In genomic region chr22:31439805-31440204, GRCh38 we compare ENCODE assay signal across 30 cellular contexts. TPM values are rescaled to one million over a fixed set of nuclear protein-coding genes. Genes with fewer than 3 reads are reported as not detected.
A peak's percentile ranks its signal among the peaks of the same experiment; 100 is the strongest.
DNase-seq lines count a peak whose midpoint lies in the region; ATAC-seq, FAIRE-seq and TF ChIP-seq lines count a peak whose summit lies in the region.
"Had no signal": no experiment of that assay in that cellular context is flagged by ENCODE, and none has a peak within 500 bp of the region (broad histone marks: within the 10 kb centered on the region; RNA-seq: fewer than 3 reads in every experiment).

No MANE protein-coding gene starts in this region.

- no peak overlapping the region for H3K4me2 ChIP-seq in HepG2 (ENCODE audit: low read depth, low read length)
- H3K4me2 ChIP-seq: BLaER1 treated with 17β-estradiol and CSF1 and Interleukin-3, amounts not matched to agents 10 nM and 100 nM; hepatocyte had no signal

- POLR2A ChIA-PET in HepG2 (lab: Yijun Ruan, JAX) (no interaction called here), HEK293T (lab: Yijun Ruan, JAX) (no interaction called here)
- POLR2A ChIA-PET in naive thymus-derived CD4-positive, alpha-beta T cell (lab: Charles Lee): interaction anchor here (0.5 to 0.6 kb wide), 2 partner anchors 75 to 199 kb away, joined by 3 to 4 read pairs; no protein-coding TSS in a partner anchor

- H3K27ac Mint-ChIP-seq in naive thymus-derived CD4-positive, alpha-beta T cell: no peak overlapping the region
- H3K27ac Mint-ChIP-seq: activated CD4-positive, alpha-beta T cell treated with anti-CD3 and anti-CD28 coated beads for 36 hours; activated T-helper 17 cell treated with anti-CD3 and anti-CD28 coated beads, Interleukin-2, amount 50 U/mL, for 72 hours; T-helper 2 cell treated with Interferon-gamma antibody and Interleukin-4, amounts not matched to agents 5 μg/mL and 100 μg/mL, for 36 hours; type B pancreatic cell had no signal

- TF ChIP-seq EP300 in HepG2 (IDR thresholded peaks at IDR 0.05; ENCODE audit: low read depth in 2 of 2, low read length in 2 of 2) (no peak), HepG2 (CRISPR knock-in tag; IDR thresholded peaks at IDR 0.05; ENCODE audit: borderline replicate concordance) (no peak)

- H3K4me3 ChIP-seq in HepG2 (replicated peaks in 1 of 3; ENCODE audit: insufficient read depth in 1 of 3, low read depth in 2 of 3, low read length in 3 of 3): no peak overlapping the region
- H3K4me3 ChIP-seq in naive thymus-derived CD4-positive, alpha-beta T cell (ENCODE audit: low read length): no peak overlapping the region
- H3K4me3 ChIP-seq: BLaER1 treated with 17β-estradiol and CSF1 and Interleukin-3, amounts not matched to agents 10 nM and 100 nM; gastrocnemius medialis; hepatocyte had no signal

- no peaks in the 10 kb centered on the region for H3K9me3 Mint-ChIP-seq in naive thymus-derived CD4-positive, alpha-beta T cell
- H3K9me3 Mint-ChIP-seq: activated CD8-positive, alpha-beta T cell treated with anti-CD3 and anti-CD28 coated beads for 36 hours; activated naive CD4-positive, alpha-beta T cell treated with anti-CD3 and anti-CD28 coated beads, Interleukin-2, amount 50 U/mL, for 72 hours; activated T-helper 17 cell treated with anti-CD3 and anti-CD28 coated beads, Interleukin-2, amount 50 U/mL, for 72 hours; T-helper 2 cell treated with Interferon-gamma antibody and Interleukin-4, amounts not matched to agents 5 μg/mL and 100 μg/mL, for 36 hours; type B pancreatic cell had no signal

- CTCF ChIA-PET in HepG2 (lab: Yijun Ruan, JAX; ENCODE audit: low intra/inter-chr PET ratio, low total read pairs): no interaction called here
- CTCF ChIA-PET in naive thymus-derived CD4-positive, alpha-beta T cell (lab: Charles Lee): no interaction called here
- CTCF ChIA-PET in HEK293T (lab: Yijun Ruan, JAX): no interaction called here

- peaks cover 35 to 86% of the 10 kb centered on the region in 2 experiments for H3K36me3 ChIP-seq in HepG2 (replicated peaks in 1 of 2; ENCODE audit: control insufficient read depth in 1 of 2, insufficient read depth in 2 of 2, low read length in 2 of 2)
- peaks cover 45 to 100% (median 46%) of the 10 kb centered on the region in 3 experiments for H3K36me3 ChIP-seq in naive thymus-derived CD4-positive, alpha-beta T cell (ENCODE audit: control insufficient read depth in 2 of 3, insufficient read depth in 3 of 3, low read length in 3 of 3)

- H3K4me1 ChIP-seq in HepG2 (ENCODE audit: insufficient read depth, low read length): no peaks in the 10 kb centered on the region
- H3K4me1 ChIP-seq in naive thymus-derived CD4-positive, alpha-beta T cell (ENCODE audit: control insufficient read depth in 2 of 2, insufficient read depth in 2 of 2, low read length in 2 of 2): no peaks in the 10 kb centered on the region

- DNase-seq in Ammon's horn (ENCODE audit: low spot score) (peak; percentile 10), Daoy (ENCODE audit: low read depth) (peak; percentile 2), Right ventricle myocardium superior (peak; percentile 79), HepG2 (ENCODE audit: low spot score) (no peak), HTR-8/SVneo (ENCODE audit: insufficient read length, low spot score) (no peak), HEK293T (ENCODE audit: extremely low spot score) (no peak)
- DNase-seq in naive thymus-derived CD4-positive, alpha-beta T cell: no peak
- DNase-seq: activated CD4-positive, alpha-beta T cell treated with anti-CD3 and anti-CD28 coated beads for 36 hours; activated CD8-positive, alpha-beta memory T cell treated with anti-CD3 and anti-CD28 coated beads, Interleukin-2, amount 50 U/mL, for 48 hours; activated CD8-positive, alpha-beta T cell treated with anti-CD3 and anti-CD28 coated beads for 36 hours; DND-41; GOT3; KG1; NCI-H1417 treated with DMSO at 0.1 percent for 48 hours; NCI-H2081; NCI-H226; NCI-H69; SHP77 treated with DMSO at 0.1 percent for 48 hours; stimulated activated CD4-positive, alpha-beta T cell treated with anti-CD3 and anti-CD28 coated beads, Interleukin-15, amount 100 ng/mL, for 24 hours; stimulated activated CD4-positive, alpha-beta T cell treated with anti-CD3 and anti-CD28 coated beads, Interleukin-4, amount 100 ng/mL, for 4 hours; substantia nigra had no signal

- no peak overlapping the region for H3K9ac ChIP-seq in HepG2 (ENCODE audit: insufficient read depth, low read depth, low read length)
- H3K9ac ChIP-seq: BLaER1 treated with 17β-estradiol and CSF1 and Interleukin-3, amounts not matched to agents 10 nM and 100 nM had no signal

- in situ Hi-C loops in HepG2 (cut with HindIII; ENCODE audit: extremely low pct_ligation_motif_present, low pct_unique_long_range_greater_than_20kb): no loop called here

- BruUV-seq in HepG2 (replicated peaks; lab: Mats Ljungman, UMichigan): no TSS peak

- TF ChIP-seq CTCF in HepG2 (CRISPR knock-in tag; IDR thresholded peaks at IDR 0.05): no peak

- H3K27me3 Mint-ChIP-seq in naive thymus-derived CD4-positive, alpha-beta T cell: no peaks in the 10 kb centered on the region
- H3K27me3 Mint-ChIP-seq: activated CD4-positive, alpha-beta T cell treated with anti-CD3 and anti-CD28 coated beads for 36 hours; activated CD8-positive, alpha-beta T cell treated with anti-CD3 and anti-CD28 coated beads for 36 hours; activated T-helper 17 cell treated with anti-CD3 and anti-CD28 coated beads, Interleukin-2, amount 50 U/mL, for 72 hours; type B pancreatic cell had no signal

- no peak for TF ChIP-seq RAD21 in HepG2 (CRISPR knock-in tag; IDR thresholded peaks at IDR 0.05)

- no peak overlapping the region for H2AFZ ChIP-seq in HepG2 (ENCODE audit: low read length)
- H2AFZ ChIP-seq: hepatocyte had no signal

- H4K20me1 ChIP-seq in HepG2 (ENCODE audit: insufficient read depth, low read length): no peaks in the 10 kb centered on the region

- peaks cover 0 to 9% (median under 1%) of the 10 kb centered on the region in 7 donors for H3K4me1 Mint-ChIP-seq in naive thymus-derived CD4-positive, alpha-beta T cell
- H3K4me1 Mint-ChIP-seq: activated CD4-positive, alpha-beta T cell treated with anti-CD3 and anti-CD28 coated beads for 36 hours had no signal

- FAIRE-seq in HepG2 (lab: Jason Lieb, UNC) (no peak), HTR-8/SVneo (lab: Jason Lieb, UNC) (no peak)

- no peak overlapping the region for H3K27ac ChIP-seq in HepG2 (ENCODE audit: extremely low read length, insufficient read depth, low read length)
- H3K27ac ChIP-seq in naive thymus-derived CD4-positive, alpha-beta T cell (ENCODE audit: low read depth, low read length): no peak overlapping the region
- H3K27ac ChIP-seq: BLaER1 treated with 17β-estradiol and CSF1 and Interleukin-3, amounts not matched to agents 10 nM and 100 nM; gastrocnemius medialis; hepatocyte; neutrophil had no signal

- H3K4me3 Mint-ChIP-seq in naive thymus-derived CD4-positive, alpha-beta T cell: no peak overlapping the region
- H3K4me3 Mint-ChIP-seq: activated CD4-positive, alpha-beta T cell treated with anti-CD3 and anti-CD28 coated beads for 36 hours; activated CD8-positive, alpha-beta T cell treated with anti-CD3 and anti-CD28 coated beads for 36 hours; activated T-helper 17 cell treated with anti-CD3 and anti-CD28 coated beads, Interleukin-2, amount 50 U/mL, for 72 hours; T-helper 2 cell treated with Interferon-gamma antibody and Interleukin-4, amounts not matched to agents 5 μg/mL and 100 μg/mL, for 36 hours; type B pancreatic cell had no signal

- H3K27me3 ChIP-seq in HepG2 (ENCODE audit: control insufficient read depth in 1 of 2, insufficient read depth in 2 of 2, low read length in 2 of 2): no peaks in the 10 kb centered on the region
- no peaks in the 10 kb centered on the region for H3K27me3 ChIP-seq in naive thymus-derived CD4-positive, alpha-beta T cell (ENCODE audit: control insufficient read depth in 2 of 2, insufficient read depth in 2 of 2, low read length in 2 of 2)
- H3K27me3 ChIP-seq: BLaER1 treated with 17β-estradiol and CSF1 and Interleukin-3, amounts not matched to agents 10 nM and 100 nM; gastrocnemius medialis; hepatocyte; neutrophil had no signal

- WGBS in HepG2 (ENCODE audit: low lambda C conversion rate): 100% methylated on average over 2 of the region's 8 CpGs

- H3K9me3 ChIP-seq in HepG2 (ENCODE audit: low read length): no peaks in the 10 kb centered on the region
- no peaks in the 10 kb centered on the region for H3K9me3 ChIP-seq in naive thymus-derived CD4-positive, alpha-beta T cell (ENCODE audit: control insufficient read depth in 2 of 3, low read length in 3 of 3)
- H3K9me3 ChIP-seq: BLaER1 treated with 17β-estradiol and CSF1 and Interleukin-3, amounts not matched to agents 10 nM and 100 nM; gastrocnemius medialis; neutrophil had no signal

- H3K36me3 Mint-ChIP-seq in naive thymus-derived CD4-positive, alpha-beta T cell: peaks cover 5 to 49% (median 14%) of the 10 kb centered on the region in 5 donors

- ATAC-seq in Right ventricle myocardium superior (ENCODE audit: poor library complexity) (peak; percentile 89), HepG2 (no peak), HG03039 (IDR thresholded peaks at IDR 0.05; ENCODE audit: unreplicated experiment) (no peak)
- no peak for ATAC-seq in naive thymus-derived CD4-positive, alpha-beta T cell
- ATAC-seq: activated CD4-positive, alpha-beta T cell treated with anti-CD3 and anti-CD28 coated beads for 36 hours; activated CD8-positive, alpha-beta T cell treated with anti-CD3 and anti-CD28 coated beads for 36 hours; activated naive CD4-positive, alpha-beta T cell treated with anti-CD3 and anti-CD28 coated beads, Interleukin-2, amount 50 U/mL, for 72 hours; activated T-helper 17 cell treated with anti-CD3 and anti-CD28 coated beads, Interleukin-2, amount 50 U/mL, for 72 hours; gastrocnemius medialis had no signal

- no peak for TF ChIP-seq POLR2A in HepG2 (IDR thresholded peaks at IDR 0.05; ENCODE audit: insufficient read depth in 1 of 2, low read depth in 2 of 2, low read length in 2 of 2)

- no peaks in the 10 kb centered on the region for H3K79me2 ChIP-seq in HepG2 (ENCODE audit: insufficient read depth, low read length)
- H3K79me2 ChIP-seq: hepatocyte had no signal

- intact Hi-C loops in Right ventricle myocardium superior (cut with DNase I): no loop called here
- intact Hi-C loops in HepG2 (cut with micrococcal nuclease; ENCODE audit: unreplicated experiment): no loop called here
- intact Hi-C loops in naive thymus-derived CD4-positive, alpha-beta T cell (cut with micrococcal nuclease): no loop called here

RNA-seq across cellular contexts. Expression of gene DRG1, which starts 40.4 kb away (rescaled TPM):
- 134 and 146 TPM in 2 replicates for total RNA-seq in Daoy (2014; rRNA removed; shearing (Covaris generic))
- total RNA-seq in Right ventricle myocardium superior (60.6 TPM), HepG2 (2016; rRNA removed; fragmentation: Illumina TruSeq; extraction: Trizol) (94.8 and 98.8 TPM in 2 replicates)
- 58.6 and 75.0 TPM in 2 replicates for total RNA-seq in HepG2 (2016; cell fraction: cytosol; rRNA removed; fragmentation: Illumina TruSeq; extraction: Trizol; ENCODE audit: low read depth)
- 87.5 and 109 TPM in 2 replicates for total RNA-seq in HepG2 (2016; cell fraction: insoluble cytoplasmic fraction; rRNA removed; fragmentation: Illumina TruSeq; extraction: Trizol)
- 55.1 and 58.3 TPM in 2 replicates for total RNA-seq in HepG2 (2016; cell fraction: membrane; rRNA removed; fragmentation: Illumina TruSeq; extraction: Trizol)
- total RNA-seq in HepG2 (2016; cell fraction: nucleus; rRNA removed; fragmentation: Illumina TruSeq; extraction: Trizol): 52.6 and 55.8 TPM in 2 replicates
- polyA plus RNA-seq in HepG2 (2011; rRNA removed): 39.1 and 59.0 TPM in 2 replicates
- polyA plus RNA-seq in HepG2 (2011; cell fraction: cytosol; rRNA removed): 41.9 and 50.0 TPM in 2 replicates
- 16.2 and 19.6 TPM in 2 replicates for polyA plus RNA-seq in HepG2 (2011; cell fraction: nucleus; rRNA removed)
- 50.6 and 61.7 TPM in 2 replicates for polyA plus RNA-seq in HepG2 (2012)
- 44.0 and 51.8 TPM in 2 replicates for polyA plus RNA-seq in HepG2 (2016; cell fraction: cytosol; fragmentation: Illumina TruSeq; extraction: Trizol; ENCODE audit: low read depth)
- polyA plus RNA-seq in HepG2 (2016; cell fraction: insoluble cytoplasmic fraction; fragmentation: Illumina TruSeq; extraction: Trizol; ENCODE audit: low read depth): 98.2 and 115 TPM in 2 replicates
- polyA plus RNA-seq in HepG2 (2016; cell fraction: membrane; fragmentation: Illumina TruSeq; extraction: Trizol; ENCODE audit: low read depth): 42.6 and 42.8 TPM in 2 replicates
- polyA plus RNA-seq in HepG2 (2016; cell fraction: nucleus; fragmentation: Illumina TruSeq; extraction: Trizol; ENCODE audit: insufficient read depth, low read depth): 76.3 and 79.7 TPM in 2 replicates
- 28.2 and 51.0 TPM in 2 replicates for polyA minus RNA-seq in HepG2 (2011; rRNA and poly(A)+ RNA removed; ENCODE audit: low replicate concordance)
- polyA minus RNA-seq in HepG2 (2011; cell fraction: cytosol; rRNA and poly(A)+ RNA removed): 38.0 and 41.7 TPM in 2 replicates
- polyA minus RNA-seq in HepG2 (2011; cell fraction: nucleus; rRNA and poly(A)+ RNA removed): 37.7 and 41.8 TPM in 2 replicates
- total RNA-seq in naive thymus-derived CD4-positive, alpha-beta T cell: 100 to 1,000 TPM in 2 of 5 experiments, 10 to 100 TPM in 3; 53.3 to 109 (median 84.4) TPM
- polyA plus RNA-seq in naive thymus-derived CD4-positive, alpha-beta T cell: 10 to 100 TPM; 81.1 to 88.3 TPM

RNA-seq across cellular contexts. Expression of gene EIF4ENIF1, which starts 49.8 kb away (rescaled TPM):
- 4.6 and 6.8 TPM in 2 replicates for total RNA-seq in Daoy (2014; rRNA removed; shearing (Covaris generic))
- total RNA-seq in Right ventricle myocardium superior (21.7 TPM), HepG2 (2016; rRNA removed; fragmentation: Illumina TruSeq; extraction: Trizol) (12.3 and 14.0 TPM in 2 replicates)
- total RNA-seq in HepG2 (2016; cell fraction: cytosol; rRNA removed; fragmentation: Illumina TruSeq; extraction: Trizol; ENCODE audit: low read depth): 7.3 TPM in 2 replicates
- total RNA-seq in HepG2 (2016; cell fraction: insoluble cytoplasmic fraction; rRNA removed; fragmentation: Illumina TruSeq; extraction: Trizol): 9.2 and 11.4 TPM in 2 replicates
- total RNA-seq in HepG2 (2016; cell fraction: membrane; rRNA removed; fragmentation: Illumina TruSeq; extraction: Trizol): 8.2 and 8.4 TPM in 2 replicates
- total RNA-seq in HepG2 (2016; cell fraction: nucleus; rRNA removed; fragmentation: Illumina TruSeq; extraction: Trizol): 14.1 and 16.0 TPM in 2 replicates
- polyA plus RNA-seq in HepG2 (2011; rRNA removed): 11.9 and 15.1 TPM in 2 replicates
- polyA plus RNA-seq in HepG2 (2011; cell fraction: cytosol; rRNA removed): 9.5 and 9.7 TPM in 2 replicates
- 18.6 and 26.1 TPM in 2 replicates for polyA plus RNA-seq in HepG2 (2011; cell fraction: nucleus; rRNA removed)
- 13.8 and 16.8 TPM in 2 replicates for polyA plus RNA-seq in HepG2 (2012)
- polyA plus RNA-seq in HepG2 (2016; cell fraction: cytosol; fragmentation: Illumina TruSeq; extraction: Trizol; ENCODE audit: low read depth): 2.1 and 2.2 TPM in 2 replicates
- 14.9 and 16.1 TPM in 2 replicates for polyA plus RNA-seq in HepG2 (2016; cell fraction: insoluble cytoplasmic fraction; fragmentation: Illumina TruSeq; extraction: Trizol; ENCODE audit: low read depth)
- 4.8 and 5.1 TPM in 2 replicates for polyA plus RNA-seq in HepG2 (2016; cell fraction: membrane; fragmentation: Illumina TruSeq; extraction: Trizol; ENCODE audit: low read depth)
- polyA plus RNA-seq in HepG2 (2016; cell fraction: nucleus; fragmentation: Illumina TruSeq; extraction: Trizol; ENCODE audit: insufficient read depth, low read depth): 39.1 and 47.3 TPM in 2 replicates
- 22.1 and 23.5 TPM in 2 replicates for polyA minus RNA-seq in HepG2 (2011; rRNA and poly(A)+ RNA removed; ENCODE audit: low replicate concordance)
- polyA minus RNA-seq in HepG2 (2011; cell fraction: cytosol; rRNA and poly(A)+ RNA removed): 10.5 and 14.5 TPM in 2 replicates
- 26.1 and 28.6 TPM in 2 replicates for polyA minus RNA-seq in HepG2 (2011; cell fraction: nucleus; rRNA and poly(A)+ RNA removed)
- 10 to 100 TPM; 26.3 to 46.5 (median 36.8) TPM for total RNA-seq in naive thymus-derived CD4-positive, alpha-beta T cell
- polyA plus RNA-seq in naive thymus-derived CD4-positive, alpha-beta T cell: 10 to 100 TPM; 12.8 to 19.5 TPM

RNA-seq across cellular contexts. Expression of gene SFI1, which starts 56.5 kb away (rescaled TPM):
- total RNA-seq in Daoy (2014; rRNA removed; shearing (Covaris generic)): 2.4 and 4.5 TPM in 2 replicates
- total RNA-seq in Right ventricle myocardium superior: 5.7 TPM
- 6.2 and 20.5 TPM in 2 replicates for total RNA-seq in HepG2 (2016; rRNA removed; fragmentation: Illumina TruSeq; extraction: Trizol)
- 12.0 and 12.8 TPM in 2 replicates for total RNA-seq in HepG2 (2016; cell fraction: cytosol; rRNA removed; fragmentation: Illumina TruSeq; extraction: Trizol; ENCODE audit: low read depth)
- 5.1 and 23.0 TPM in 2 replicates for total RNA-seq in HepG2 (2016; cell fraction: insoluble cytoplasmic fraction; rRNA removed; fragmentation: Illumina TruSeq; extraction: Trizol)
- total RNA-seq in HepG2 (2016; cell fraction: membrane; rRNA removed; fragmentation: Illumina TruSeq; extraction: Trizol): 9.4 and 10.5 TPM in 2 replicates
- total RNA-seq in HepG2 (2016; cell fraction: nucleus; rRNA removed; fragmentation: Illumina TruSeq; extraction: Trizol): 29.9 and 34.8 TPM in 2 replicates
- 40.1 and 47.1 TPM in 2 replicates for polyA plus RNA-seq in HepG2 (2011; rRNA removed)
- polyA plus RNA-seq in HepG2 (2011; cell fraction: cytosol; rRNA removed): 10.2 and 16.0 TPM in 2 replicates
- 348 and 418 TPM in 2 replicates for polyA plus RNA-seq in HepG2 (2011; cell fraction: nucleus; rRNA removed)
- polyA plus RNA-seq in HepG2 (2012): 24.6 and 25.8 TPM in 2 replicates
- 1.7 and 2.7 TPM in 2 replicates for polyA plus RNA-seq in HepG2 (2016; cell fraction: cytosol; fragmentation: Illumina TruSeq; extraction: Trizol; ENCODE audit: low read depth)
- polyA plus RNA-seq in HepG2 (2016; cell fraction: insoluble cytoplasmic fraction; fragmentation: Illumina TruSeq; extraction: Trizol; ENCODE audit: low read depth): 4.5 and 5.0 TPM in 2 replicates
- 3.1 and 3.2 TPM in 2 replicates for polyA plus RNA-seq in HepG2 (2016; cell fraction: membrane; fragmentation: Illumina TruSeq; extraction: Trizol; ENCODE audit: low read depth)
- polyA plus RNA-seq in HepG2 (2016; cell fraction: nucleus; fragmentation: Illumina TruSeq; extraction: Trizol; ENCODE audit: insufficient read depth, low read depth): 84.2 and 91.0 TPM in 2 replicates
- 27.1 and 44.8 TPM in 2 replicates for polyA minus RNA-seq in HepG2 (2011; rRNA and poly(A)+ RNA removed; ENCODE audit: low replicate concordance)
- 6.7 and 7.4 TPM in 2 replicates for polyA minus RNA-seq in HepG2 (2011; cell fraction: cytosol; rRNA and poly(A)+ RNA removed)
- 93.3 and 102 TPM in 2 replicates for polyA minus RNA-seq in HepG2 (2011; cell fraction: nucleus; rRNA and poly(A)+ RNA removed)
- total RNA-seq in naive thymus-derived CD4-positive, alpha-beta T cell: 100 to 1,000 TPM; 196 to 359 (median 343) TPM
- polyA plus RNA-seq in naive thymus-derived CD4-positive, alpha-beta T cell: 10 to 100 TPM; 25.9 to 69.5 TPM

Comparison
In these comparisons a context has a peak if more than half of its experiments do, and no peak if none do; other contexts are left out.
1. DNase-seq: peak in Ammon's horn (single experiment), Daoy (single experiment) and Right ventricle myocardium superior (single experiment); none in HepG2 (single experiment), HTR-8/SVneo (single experiment), naive thymus-derived CD4-positive, alpha-beta T cell (0 of 9) and HEK293T (single experiment).
2. RNA of gene SFI1, which starts 56.5 kb away (total RNA-seq): 196 to 359 TPM in naive thymus-derived CD4-positive, alpha-beta T cell; 5.1 to 34.8 TPM in HepG2, 5.7 TPM in Right ventricle myocardium superior (single experiment) and 2.4 to 4.5 TPM in Daoy; every median in the first group is over 4 times any median in the second.